ENCODE assay signal across 8 cellular contexts in the genomic region with DNA sequence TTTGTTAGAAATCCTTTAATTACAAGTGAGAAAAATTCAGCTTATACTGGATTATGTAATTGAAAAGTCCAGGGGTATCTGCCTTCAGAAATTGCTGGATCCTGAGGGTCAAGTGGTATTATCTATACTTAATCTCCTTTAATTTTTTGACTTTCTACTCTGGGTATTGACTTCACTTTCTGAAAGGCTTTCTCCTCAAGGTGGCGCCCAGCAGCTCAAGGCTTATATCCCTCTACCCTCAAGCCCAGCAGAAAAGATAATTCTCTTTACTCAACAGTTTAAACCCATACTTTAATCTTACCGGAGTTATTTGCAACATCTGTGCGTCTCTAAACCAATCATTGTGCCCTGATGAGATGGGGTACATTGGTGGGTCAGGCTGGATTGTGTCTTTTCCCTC.
DNase-seq lines count a peak whose midpoint lies in the region; FAIRE-seq and TF ChIP-seq lines count a peak whose summit lies in the region.

No MANE protein-coding gene starts in this region.

- DNase-seq in AG20443 (ENCODE audit: low spot score) (peak; percentile 52), GM12892 (ENCODE audit: insufficient read length) (no peak), RKO (ENCODE audit: low spot score) (peak; percentile 51), foreskin melanocyte (peak; percentile 20), NCI-H1694 (lab: John Stamatoyannopoulos, UW) (no peak), NCI-H2196 treated with DMSO at 0.1 percent for 48 hours (lab: John Stamatoyannopoulos, UW; ENCODE audit: unreplicated experiment) (no peak), NCI-H146 (lab: John Stamatoyannopoulos, UW) (no peak)
- DNase-seq in activated CD8-positive, alpha-beta memory T cell treated with anti-CD3 and anti-CD28 coated beads, Interleukin-2, amount 50 U/mL, for 4 hours = no peak

- peak; percentile 78 for FAIRE-seq in GM12892 (lab: Jason Lieb, UNC)

- TF ChIP-seq POLR2A in GM12892 (IDR thresholded peaks at IDR 0.05; ENCODE audit: low read depth, low read length) = no peak

Comparison
In these comparisons a context has a peak if more than half of its experiments do, and no peak if none do; other contexts are left out.
1. DNase-seq: peak in AG20443 (single experiment), RKO (single experiment) and foreskin melanocyte (single experiment); none in GM12892 (single experiment), NCI-H1694 (single experiment), NCI-H2196 treated with DMSO at 0.1 percent for 48 hours (single experiment), NCI-H146 (single experiment) and activated CD8-positive, alpha-beta memory T cell treated with anti-CD3 and anti-CD28 coated beads, Interleukin-2, amount 50 U/mL, for 4 hours (single experiment).